Comparison of ENCODE assay signal across 10 cellular contexts in the genomic region with DNA sequence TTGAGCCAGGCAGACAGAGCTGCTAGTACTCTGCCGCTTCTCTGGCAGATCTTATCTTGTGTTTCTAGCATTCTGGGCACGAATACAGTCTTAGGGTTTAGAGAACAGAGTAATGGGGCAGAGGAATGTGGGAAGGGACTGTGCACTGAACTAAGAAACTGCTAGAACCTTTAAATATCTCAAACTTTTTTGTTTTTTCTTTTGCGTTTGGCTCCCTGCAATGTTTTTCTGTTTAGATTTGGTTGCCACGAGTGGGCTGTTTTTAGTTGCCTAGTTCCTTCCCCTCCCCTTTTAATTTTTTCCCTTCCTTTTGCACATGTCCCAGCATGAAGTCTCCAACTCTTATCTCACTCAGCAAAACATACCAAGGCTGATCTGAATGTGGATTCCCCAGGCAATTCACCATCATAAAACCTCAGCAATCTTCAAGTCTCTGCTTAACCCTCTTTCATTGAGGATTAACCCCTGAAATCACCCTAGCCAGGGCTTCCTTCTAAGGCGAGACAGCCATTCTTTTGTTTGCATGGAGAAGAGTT. TPM values are rescaled to one million over a fixed set of nuclear protein-coding genes. Genes with fewer than 3 reads are reported as not detected.
DNase-seq lines count a peak whose midpoint lies in the region; ATAC-seq and TF ChIP-seq lines count a peak whose summit lies in the region.
"Had no signal": no experiment of that assay in that cellular context is flagged by ENCODE, and none has a peak within 500 bp of the region (broad histone marks: within the 10 kb centered on the region; RNA-seq: fewer than 3 reads in every experiment).

No MANE protein-coding gene starts in this region.

- H3K4me3 Mint-ChIP-seq in H9 (peak overlapping the region in 1 of 2 experiments; percentile 78; a peak in 3 of 5 replicates), WTC11 (peak overlapping the region; percentile 89)

- H3K4ac ChIP-seq in H9 (ENCODE audit: low read depth, low read length), result no peak overlapping the region

- no peak overlapping the region for H3K18ac ChIP-seq in H9 (ENCODE audit: insufficient read length, low read depth, low read length)

- WGBS in H9 (ENCODE audit: extremely low coverage, insufficient read length, low lambda C conversion rate), result no CpG with 5 or more reads among the region's 5 CpGs
- under 1% methylated on average over 5 of the region's 5 CpGs for WGBS in smooth muscle cell (ENCODE audit: low lambda C conversion rate)

- peak overlapping the region; percentile 81 for H3K4me3 ChIP-seq in smooth muscle cell

- H3K79me2 ChIP-seq in H9 (ENCODE audit: insufficient read depth, low read length), result peaks cover 3% of the 10 kb centered on the region; the same call in 1 of the 2 replicates
- peaks cover 18% of the 10 kb centered on the region for H3K79me2 ChIP-seq in smooth muscle cell (ENCODE audit: low read depth)

- no peak overlapping the region for H2BK5ac ChIP-seq in H9 (ENCODE audit: insufficient read length, low read length)

- peaks cover 7% of the 10 kb centered on the region for H3K4me1 ChIP-seq in H9 (ENCODE audit: insufficient read depth, low read length)
- peaks cover 31% of the 10 kb centered on the region for H3K4me1 ChIP-seq in smooth muscle cell (ENCODE audit: low read depth)

- peaks cover 0 to 5% (median under 1%) of the 10 kb centered on the region in 3 experiments; a peak in 2 of 7 replicates for H3K36me3 Mint-ChIP-seq in H9 (ENCODE audit: insufficient read depth in 1 of 3, low read depth in 3 of 3)
- no peaks in the 10 kb centered on the region for H3K36me3 Mint-ChIP-seq in WTC11

- no peak overlapping the region for H2BK20ac ChIP-seq in H9 (ENCODE audit: low read depth, low read length, poor library complexity, severe bottlenecking)

- H3K27me3 ChIP-seq in H9 (ENCODE audit: insufficient read depth, low read length), result peaks cover 34% of the 10 kb centered on the region
- no peaks in the 10 kb centered on the region for H3K27me3 ChIP-seq in smooth muscle cell (ENCODE audit: low read depth)

- H3K27ac Mint-ChIP-seq in H9 (peak overlapping the region in 1 of 3 experiments; percentile 68; a peak in 2 of 7 replicates), WTC11 (no peak overlapping the region)

- H3K36me3 ChIP-seq in smooth muscle cell (ENCODE audit: low read depth), result no peaks in the 10 kb centered on the region
- H3K36me3 ChIP-seq: Peyer's patch had no signal

- peak overlapping the region; percentile 93 for H3K4me2 ChIP-seq in H9 (ENCODE audit: insufficient read depth, insufficient read length, low read length)
- H3K4me2 ChIP-seq in smooth muscle cell, result peak overlapping the region; percentile 98

- no peak overlapping the region for H4K91ac ChIP-seq in H9 (ENCODE audit: insufficient read length, low read depth, low read length)

- peaks cover 24% of the 10 kb centered on the region for H3K23me2 ChIP-seq in H9 (ENCODE audit: insufficient read length, low read depth, low read length, poor library complexity, severe bottlenecking)

- H3K9me3 Mint-ChIP-seq in H9 (no peaks in the 10 kb centered on the region; a peak in 1 of 5 replicates), WTC11 (no peaks in the 10 kb centered on the region)

- no peak overlapping the region for H3K9ac ChIP-seq in H9 (ENCODE audit: extremely low read depth, insufficient read length, low read length)
- peak overlapping the region; percentile 98 for H3K9ac ChIP-seq in smooth muscle cell (ENCODE audit: low read depth)

- H4K20me1 ChIP-seq in H9 (ENCODE audit: control insufficient read depth, insufficient read depth, insufficient read length) (no peaks in the 10 kb centered on the region), smooth muscle cell (ENCODE audit: low read depth) (peaks cover 18% of the 10 kb centered on the region)

- H3K9me3 ChIP-seq in H9 (ENCODE audit: control insufficient read depth, low read depth, low read length) (no peaks in the 10 kb centered on the region), smooth muscle cell (replicated peaks; ENCODE audit: low read depth) (no peaks in the 10 kb centered on the region)
- H3K9me3 ChIP-seq: Peyer's patch had no signal

- ATAC-seq in WTC11 (no peak), GM21515 (IDR thresholded peaks at IDR 0.05; ENCODE audit: unreplicated experiment) (no peak), HG02870 (IDR thresholded peaks at IDR 0.05; ENCODE audit: unreplicated experiment) (no peak)

- no peak overlapping the region for H2BK15ac ChIP-seq in H9 (ENCODE audit: low read depth, low read length)

- TF ChIP-seq CTCF in H9 (conservative IDR thresholded peaks at IDR 0.05), result no peak
- TF ChIP-seq CTCF in WTC11 (IDR thresholded peaks at IDR 0.05), result no peak
- no peak for TF ChIP-seq CTCF in smooth muscle cell (IDR thresholded peaks at IDR 0.05; ENCODE audit: borderline replicate concordance, insufficient read depth, poor library complexity, severe bottlenecking)

- POLR2A ChIA-PET in WTC11 (lab: Charles Lee), result no interaction called here

- H3K27ac ChIP-seq in H9 (ENCODE audit: insufficient read length, low read depth, low read length) (no peak overlapping the region), smooth muscle cell (ENCODE audit: low read depth) (peak overlapping the region; percentile 89)

- no peak overlapping the region for H3T11ph ChIP-seq in H9 (ENCODE audit: low read length)

- H3K23ac ChIP-seq in H9 (ENCODE audit: insufficient read length, low read depth, low read length), result no peak overlapping the region

- no peaks in the 10 kb centered on the region for H3K79me1 ChIP-seq in H9 (ENCODE audit: insufficient read depth, low read depth, low read length, poor library complexity, severe bottlenecking)

- H2AFZ ChIP-seq in H9 (ENCODE audit: low read length), result no peak overlapping the region
- H2AFZ ChIP-seq in smooth muscle cell (ENCODE audit: low read depth), result no peak overlapping the region

- no peak overlapping the region for H3K14ac ChIP-seq in H9 (ENCODE audit: insufficient read depth, low read length)

- no peak overlapping the region for H2BK12ac ChIP-seq in H9 (ENCODE audit: insufficient read length, low read depth, low read length)

- no peak for DNase-seq in H9
- DNase-seq in WTC11 (ENCODE audit: low spot score), result no peak
- peak; percentile 24 for DNase-seq in hepatic stellate cell (ENCODE audit: low spot score)
- no peak for DNase-seq in smooth muscle cell (lab: John Stamatoyannopoulos, UW; ENCODE audit: unreplicated experiment)
- DNase-seq in midbrain (lab: John Stamatoyannopoulos, UW), result no peak
- DNase-seq: GOT3, NCI-H2029 treated with DMSO at 0.1 percent for 48 hours, Peyer's patch had no signal

- no peak overlapping the region for H4K5ac ChIP-seq in H9 (ENCODE audit: insufficient read length, low read depth, low read length)

- H2BK120ac ChIP-seq in H9 (ENCODE audit: low read depth, low read length, poor library complexity, severe bottlenecking), result no peak overlapping the region

- H3K27me3 Mint-ChIP-seq in H9 (ENCODE audit: low read depth) (peaks cover 82% of the 10 kb centered on the region), WTC11 (ENCODE audit: low read depth) (peaks cover 73% of the 10 kb centered on the region)

- H3K4me1 Mint-ChIP-seq in H9 (peaks cover 35 to 38% of the 10 kb centered on the region in 2 experiments), WTC11 (peaks cover 33% of the 10 kb centered on the region)

- CTCF ChIA-PET in WTC11 (lab: Charles Lee), result no interaction called here

- H3K56ac ChIP-seq in H9 (ENCODE audit: insufficient read length, low read depth, low read length), result no peak overlapping the region

- H3F3A ChIP-seq in smooth muscle cell (ENCODE audit: low read depth), result peaks cover 13% of the 10 kb centered on the region

- no peak overlapping the region for H4K8ac ChIP-seq in H9 (replicated peaks; ENCODE audit: insufficient read length, low read depth, low read length)

- no peak overlapping the region for H2AK5ac ChIP-seq in H9 (ENCODE audit: insufficient read length, low read length)

TF ChIP-seq in WTC11, 78 proteins besides CTCF, POLR2A, EP300 and RAD21 (continues in another document):
- TF ChIP-seq FOXJ3 (CRISPR knock-in tag; IDR thresholded peaks at IDR 0.05; ENCODE audit: borderline replicate concordance), result no peak
- TF ChIP-seq ZNF121 (CRISPR knock-in tag; IDR thresholded peaks at IDR 0.05), result no peak
- no peak for TF ChIP-seq TEAD4 (CRISPR knock-in tag; IDR thresholded peaks at IDR 0.05)
- TF ChIP-seq, protein P1, sequence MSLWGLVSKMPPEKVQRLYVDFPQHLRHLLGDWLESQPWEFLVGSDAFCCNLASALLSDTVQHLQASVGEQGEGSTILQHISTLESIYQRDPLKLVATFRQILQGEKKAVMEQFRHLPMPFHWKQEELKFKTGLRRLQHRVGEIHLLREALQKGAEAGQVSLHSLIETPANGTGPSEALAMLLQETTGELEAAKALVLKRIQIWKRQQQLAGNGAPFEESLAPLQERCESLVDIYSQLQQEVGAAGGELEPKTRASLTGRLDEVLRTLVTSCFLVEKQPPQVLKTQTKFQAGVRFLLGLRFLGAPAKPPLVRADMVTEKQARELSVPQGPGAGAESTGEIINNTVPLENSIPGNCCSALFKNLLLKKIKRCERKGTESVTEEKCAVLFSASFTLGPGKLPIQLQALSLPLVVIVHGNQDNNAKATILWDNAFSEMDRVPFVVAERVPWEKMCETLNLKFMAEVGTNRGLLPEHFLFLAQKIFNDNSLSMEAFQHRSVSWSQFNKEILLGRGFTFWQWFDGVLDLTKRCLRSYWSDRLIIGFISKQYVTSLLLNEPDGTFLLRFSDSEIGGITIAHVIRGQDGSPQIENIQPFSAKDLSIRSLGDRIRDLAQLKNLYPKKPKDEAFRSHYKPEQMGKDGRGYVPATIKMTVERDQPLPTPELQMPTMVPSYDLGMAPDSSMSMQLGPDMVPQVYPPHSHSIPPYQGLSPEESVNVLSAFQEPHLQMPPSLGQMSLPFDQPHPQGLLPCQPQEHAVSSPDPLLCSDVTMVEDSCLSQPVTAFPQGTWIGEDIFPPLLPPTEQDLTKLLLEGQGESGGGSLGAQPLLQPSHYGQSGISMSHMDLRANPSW (CRISPR knock-in tag; conservative IDR thresholded peaks at IDR 0.05; ENCODE audit: low read depth), result no peak
- TF ChIP-seq, protein P2, sequence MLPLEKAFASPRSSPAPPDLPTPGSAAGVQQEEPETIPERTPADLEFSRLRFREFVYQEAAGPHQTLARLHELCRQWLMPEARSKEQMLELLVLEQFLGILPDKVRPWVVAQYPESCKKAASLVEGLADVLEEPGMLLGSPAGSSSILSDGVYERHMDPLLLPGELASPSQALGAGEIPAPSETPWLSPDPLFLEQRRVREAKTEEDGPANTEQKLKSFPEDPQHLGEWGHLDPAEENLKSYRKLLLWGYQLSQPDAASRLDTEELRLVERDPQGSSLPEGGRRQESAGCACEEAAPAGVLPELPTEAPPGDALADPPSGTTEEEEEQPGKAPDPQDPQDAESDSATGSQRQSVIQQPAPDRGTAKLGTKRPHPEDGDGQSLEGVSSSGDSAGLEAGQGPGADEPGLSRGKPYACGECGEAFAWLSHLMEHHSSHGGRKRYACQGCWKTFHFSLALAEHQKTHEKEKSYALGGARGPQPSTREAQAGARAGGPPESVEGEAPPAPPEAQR (CRISPR knock-in tag; IDR thresholded peaks at IDR 0.05), result no peak
- no peak for TF ChIP-seq CREB1 (CRISPR knock-in tag; IDR thresholded peaks at IDR 0.05)
- no peak for TF ChIP-seq NR2C2 (CRISPR knock-in tag; IDR thresholded peaks at IDR 0.05)

RNA-seq across cellular contexts. Expression of a gene that starts 3.1 kb away (rescaled TPM):
- total RNA-seq in H9 (2021) (11.3 and 14.7 TPM in 2 replicates), WTC11 (2021) (12.5 to 19.4 TPM (median 14.6 TPM) in 3 replicates), smooth muscle cell (229 and 231 TPM in 2 replicates)
- polyA plus RNA-seq in smooth muscle cell, result 152 and 268 TPM in 2 replicates

Comparison
In these comparisons a context has a peak if more than half of its experiments do, and no peak if none do; other contexts are left out.
1. RNA of a gene that starts 3.1 kb away (total RNA-seq): 229 to 231 TPM in smooth muscle cell; 12.5 to 19.4 TPM in WTC11 and 11.3 to 14.7 TPM in H9; every median in the first group is over 10 times any median in the second.